Comparison of ENCODE assay signal across 8 cellular contexts in genomic region chr6:79234150-79235022, GRCh38. TPM values are rescaled to one million over a fixed set of nuclear protein-coding genes. Genes with fewer than 3 reads are reported as not detected.
DNase-seq lines count a peak whose midpoint lies in the region; ATAC-seq and TF ChIP-seq lines count a peak whose summit lies in the region.

Gene HMGN3 (minus strand): TSS chr6:79234682.

- in situ Hi-C loops in GM13977 (cut with MboI; ENCODE audit: low pct_unique_long_range_greater_than_20kb, low sequenced_read_pairs, unreplicated experiment): no loop called here

- H3K27ac ChIP-seq in angular gyrus (ENCODE audit: low read depth, low read length) (peak within 1 kb of the TSS; percentile 88), prostate gland (peak within 1 kb of the TSS; percentile 88 to 91), urinary bladder (ENCODE audit: low read depth) (peak within 1 kb of the TSS; percentile 81)

- 2% methylated on average over 50 of the region's 51 CpGs for WGBS in prostate gland
- 3% methylated on average over 51 of the region's 51 CpGs for WGBS in urinary bladder

- TF ChIP-seq POLR2A in prostate gland (IDR thresholded peaks at IDR 0.05): peak; percentile 78

- ATAC-seq in HG02870 (IDR thresholded peaks at IDR 0.05; ENCODE audit: unreplicated experiment): peak; percentile 87
- peak; percentile 97 for ATAC-seq in left ventricle myocardium superior

- H3K27me3 ChIP-seq in prostate gland (replicated peaks; ENCODE audit: insufficient read depth): no peaks in the 10 kb centered on the region

- TF ChIP-seq CTCF in GM13977 (IDR thresholded peaks at IDR 0.05; ENCODE audit: extremely low read depth, insufficient read depth, missing control alignments) (peak; percentile 17), prostate gland (IDR thresholded peaks at IDR 0.05) (peak in 3 of 4 experiments; percentile 8 to 36 (median 26))

- H3K4me3 ChIP-seq in prostate gland: peak within 1 kb of the TSS; percentile 59 to 67
- H3K4me3 ChIP-seq in urinary bladder (ENCODE audit: low read depth, low read length): peak within 1 kb of the TSS; percentile 64

- no peaks in the 10 kb centered on the region for H3K9me3 ChIP-seq in prostate gland

- H3K4me1 ChIP-seq in prostate gland (replicated peaks) (no peaks in the 10 kb centered on the region), urinary bladder (ENCODE audit: insufficient read depth) (no peaks in the 10 kb centered on the region)

- intact Hi-C loops in left ventricle myocardium superior (cut with micrococcal nuclease) (loop anchor here (10.0 kb wide), 1 partner anchor 160 kb away; the partner anchor contains the start of gene PHIP), prostate gland (cut with DNase I) (loop anchor here (5.0 kb wide), 2 partner anchors 157 to 303 kb away; partner anchors contain the start of genes LCA5 and PHIP)

- DNase-seq in GM13977 (ENCODE audit: low spot score) (peak; percentile 86), NCI-H146 treated with DMSO at 0.1 percent for 48 hours (lab: John Stamatoyannopoulos, UW; ENCODE audit: unreplicated experiment) (peak; percentile 84), T-helper 2 cell (peak; percentile 73 to 98 (median 85)), left ventricle myocardium superior (peak; percentile 99), prostate gland (ENCODE audit: low spot score) (peak; percentile 94)

- H3K36me3 ChIP-seq in prostate gland (no peaks in the 10 kb centered on the region), urinary bladder (ENCODE audit: insufficient read depth) (no peaks in the 10 kb centered on the region)

RNA-seq across cellular contexts. Expression of gene HMGN3, which starts in this region (rescaled TPM):
- total RNA-seq in left ventricle myocardium superior (166 TPM), prostate gland (100 to 1,000 TPM in 1 of 2 donors, 10 to 100 TPM in 1; 65.2 to 117 TPM), urinary bladder (84.0 TPM)
- 93.1 TPM for polyA plus RNA-seq in urinary bladder

Comparison
In these comparisons a context has a peak if more than half of its experiments do, and no peak if none do; other contexts are left out.
1. Peak in every context shown above with its lines: DNase-seq, ATAC-seq, H3K4me3 ChIP-seq and H3K27ac ChIP-seq.